In the genomic region with DNA sequence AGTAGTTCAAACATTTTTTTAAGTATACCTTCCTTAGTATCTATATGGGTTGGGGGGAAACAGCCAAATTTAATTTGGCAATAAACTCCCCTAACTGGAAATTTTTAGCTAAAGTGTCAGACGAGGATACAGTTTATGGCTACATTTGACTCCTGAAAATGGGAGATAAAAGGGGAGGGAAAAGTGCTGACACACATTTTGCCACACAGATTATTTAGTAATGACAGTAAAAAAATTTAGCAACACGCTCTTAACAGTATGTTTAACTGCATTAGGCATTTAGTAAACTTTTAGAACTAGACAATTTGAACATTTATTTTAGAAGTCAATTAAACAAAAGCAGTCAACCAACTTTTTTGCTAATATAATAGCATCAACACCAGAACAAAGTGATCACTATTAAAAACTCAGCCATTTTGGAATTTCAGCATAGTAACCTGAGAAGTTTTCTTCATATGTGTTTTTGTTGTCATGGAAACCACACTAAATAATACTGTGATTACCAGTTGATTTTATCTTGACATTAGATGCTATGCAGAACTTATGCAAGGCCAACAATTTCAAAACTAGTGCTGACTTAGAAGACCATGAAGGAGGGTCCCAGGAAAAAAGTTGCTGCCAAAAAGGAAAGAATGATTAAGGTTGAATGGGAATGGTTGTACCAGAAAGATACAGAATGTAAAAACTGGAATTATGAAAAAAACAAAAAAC, we compare ENCODE assay signal across 1 cellular context.
A peak's percentile ranks its signal among the peaks of the same experiment; 100 is the strongest.
TF ChIP-seq lines count a peak whose summit lies in the region.

No MANE protein-coding gene starts in this region.

TF ChIP-seq in GM12878, 131 proteins besides CTCF, POLR2A, EP300 and RAD21:
- TF ChIP-seq CBFB (IDR thresholded peaks at IDR 0.05; ENCODE audit: low read depth) = no peak
- no peak for TF ChIP-seq RBBP5 (conservative IDR thresholded peaks at IDR 0.05)
- TF ChIP-seq, protein P1, sequence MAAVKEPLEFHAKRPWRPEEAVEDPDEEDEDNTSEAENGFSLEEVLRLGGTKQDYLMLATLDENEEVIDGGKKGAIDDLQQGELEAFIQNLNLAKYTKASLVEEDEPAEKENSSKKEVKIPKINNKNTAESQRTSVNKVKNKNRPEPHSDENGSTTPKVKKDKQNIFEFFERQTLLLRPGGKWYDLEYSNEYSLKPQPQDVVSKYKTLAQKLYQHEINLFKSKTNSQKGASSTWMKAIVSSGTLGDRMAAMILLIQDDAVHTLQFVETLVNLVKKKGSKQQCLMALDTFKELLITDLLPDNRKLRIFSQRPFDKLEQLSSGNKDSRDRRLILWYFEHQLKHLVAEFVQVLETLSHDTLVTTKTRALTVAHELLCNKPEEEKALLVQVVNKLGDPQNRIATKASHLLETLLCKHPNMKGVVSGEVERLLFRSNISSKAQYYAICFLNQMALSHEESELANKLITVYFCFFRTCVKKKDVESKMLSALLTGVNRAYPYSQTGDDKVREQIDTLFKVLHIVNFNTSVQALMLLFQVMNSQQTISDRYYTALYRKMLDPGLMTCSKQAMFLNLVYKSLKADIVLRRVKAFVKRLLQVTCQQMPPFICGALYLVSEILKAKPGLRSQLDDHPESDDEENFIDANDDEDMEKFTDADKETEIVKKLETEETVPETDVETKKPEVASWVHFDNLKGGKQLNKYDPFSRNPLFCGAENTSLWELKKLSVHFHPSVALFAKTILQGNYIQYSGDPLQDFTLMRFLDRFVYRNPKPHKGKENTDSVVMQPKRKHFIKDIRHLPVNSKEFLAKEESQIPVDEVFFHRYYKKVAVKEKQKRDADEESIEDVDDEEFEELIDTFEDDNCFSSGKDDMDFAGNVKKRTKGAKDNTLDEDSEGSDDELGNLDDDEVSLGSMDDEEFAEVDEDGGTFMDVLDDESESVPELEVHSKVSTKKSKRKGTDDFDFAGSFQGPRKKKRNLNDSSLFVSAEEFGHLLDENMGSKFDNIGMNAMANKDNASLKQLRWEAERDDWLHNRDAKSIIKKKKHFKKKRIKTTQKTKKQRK (IDR thresholded peaks at IDR 0.05; ENCODE audit: low read depth, low read length) = no peak
- TF ChIP-seq BMI1 (IDR thresholded peaks at IDR 0.05; ENCODE audit: borderline replicate concordance) = peak; percentile 32; the same call in 1 of the 2 replicates
